In the genomic region with DNA sequence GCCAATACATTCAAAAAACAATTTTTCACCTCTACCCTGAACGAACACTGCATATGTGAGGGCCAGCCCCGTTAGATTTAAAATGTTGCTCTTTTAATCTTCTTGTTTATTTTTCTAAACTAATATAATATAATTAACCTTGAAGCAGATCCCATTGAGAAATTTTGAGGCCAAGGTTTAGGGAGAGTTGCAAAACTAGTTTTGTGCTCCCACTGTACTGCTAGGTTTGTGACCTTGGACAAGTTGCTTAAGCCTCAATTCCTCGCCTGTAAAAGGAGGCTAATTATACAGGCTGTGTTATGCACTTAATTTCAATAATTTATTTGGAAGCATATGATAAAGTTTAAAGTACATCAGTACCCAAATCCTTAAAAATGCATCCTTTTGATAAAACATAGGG, we compare ENCODE assay signal across 18 cellular contexts. TPM values are rescaled to one million over a fixed set of nuclear protein-coding genes. Genes with fewer than 3 reads are reported as not detected.
DNase-seq lines count a peak whose midpoint lies in the region; ATAC-seq, FAIRE-seq and TF ChIP-seq lines count a peak whose summit lies in the region.
"Had no signal": no experiment of that assay in that cellular context is flagged by ENCODE, and none has a peak within 500 bp of the region (broad histone marks: within the 10 kb centered on the region; RNA-seq: fewer than 3 reads in every experiment).

No MANE protein-coding gene starts in this region.

- H3K27ac Mint-ChIP-seq in activated CD8-positive, alpha-beta T cell treated with anti-CD3 and anti-CD28 coated beads for 36 hours, result peak overlapping the region; percentile 20
- no peak overlapping the region for H3K27ac Mint-ChIP-seq in activated CD8-positive, alpha-beta T cell treated with anti-CD3 and anti-CD28 coated beads, Interleukin-2, amount 10 ng/mL, durations not matched to agents 7 days and 5 days
- H3K27ac Mint-ChIP-seq in activated T-helper 17 cell treated with anti-CD3 and anti-CD28 coated beads, Interleukin-2, amount 50 U/mL, for 72 hours, result peak overlapping the region; percentile 100
- no peak overlapping the region for H3K27ac Mint-ChIP-seq in stimulated activated memory B cell treated with anti-CD40 and anti-IgM and Interleukin-4, amounts not matched to agents 10 μg/mL and 1 μg/mL and 100 μg/mL, for 72 hours

- no peaks in the 10 kb centered on the region for H3K9me3 ChIP-seq in right lobe of liver

- no peak for DNase-seq in activated CD8-positive, alpha-beta T cell treated with anti-CD3 and anti-CD28 coated beads for 36 hours
- no peak for DNase-seq in activated CD8-positive, alpha-beta T cell treated with anti-CD3 and anti-CD28 coated beads, Interleukin-2, amount 10 ng/mL, durations not matched to agents 7 days and 5 days
- DNase-seq in GM18507 (ENCODE audit: extremely low spot score, insufficient read length, low read depth), result no peak
- no peak for DNase-seq in right lobe of liver
- DNase-seq: GF-D8, H7, NCI-H1092, NCI-H146, NCI-H2081 treated with DMSO at 0.1 percent for 48 hours, NCI-H2227 treated with DMSO at 0.1 percent for 48 hours, NCI-H524 had no signal

- WGBS in right lobe of liver (ENCODE audit: insufficient coverage, low coverage, low lambda C conversion rate, missing lambda C conversion rate), result 31% methylated on average over 3 of the region's 3 CpGs

- peaks cover 3% of the 10 kb centered on the region for H3K36me3 Mint-ChIP-seq in activated CD8-positive, alpha-beta T cell treated with anti-CD3 and anti-CD28 coated beads for 36 hours (ENCODE audit: low read depth)
- H3K36me3 Mint-ChIP-seq in activated CD8-positive, alpha-beta T cell treated with anti-CD3 and anti-CD28 coated beads, Interleukin-2, amount 10 ng/mL, durations not matched to agents 7 days and 5 days (ENCODE audit: low read depth), result peaks cover 9% of the 10 kb centered on the region
- H3K36me3 Mint-ChIP-seq in activated T-helper 17 cell treated with anti-CD3 and anti-CD28 coated beads, Interleukin-2, amount 50 U/mL, for 72 hours (ENCODE audit: low read depth), result peaks cover 84% of the 10 kb centered on the region
- no peaks in the 10 kb centered on the region for H3K36me3 Mint-ChIP-seq in stimulated activated memory B cell treated with anti-CD40 and anti-IgM and Interleukin-4, amounts not matched to agents 10 μg/mL and 1 μg/mL and 100 μg/mL, for 72 hours

- peaks cover 7% of the 10 kb centered on the region for H3K9me3 Mint-ChIP-seq in activated CD8-positive, alpha-beta T cell treated with anti-CD3 and anti-CD28 coated beads for 36 hours
- no peaks in the 10 kb centered on the region for H3K9me3 Mint-ChIP-seq in activated CD8-positive, alpha-beta T cell treated with anti-CD3 and anti-CD28 coated beads, Interleukin-2, amount 10 ng/mL, durations not matched to agents 7 days and 5 days (ENCODE audit: insufficient read depth)
- H3K9me3 Mint-ChIP-seq in activated T-helper 17 cell treated with anti-CD3 and anti-CD28 coated beads, Interleukin-2, amount 50 U/mL, for 72 hours, result no peaks in the 10 kb centered on the region
- no peaks in the 10 kb centered on the region for H3K9me3 Mint-ChIP-seq in stimulated activated memory B cell treated with anti-CD40 and anti-IgM and Interleukin-4, amounts not matched to agents 10 μg/mL and 1 μg/mL and 100 μg/mL, for 72 hours

- no peaks in the 10 kb centered on the region for H3K36me3 ChIP-seq in right lobe of liver
- H3K36me3 ChIP-seq: BLaER1 treated with 17β-estradiol and CSF1 and Interleukin-3, amounts not matched to agents 10 nM and 100 nM had no signal

- ATAC-seq in activated CD8-positive, alpha-beta T cell treated with anti-CD3 and anti-CD28 coated beads for 36 hours, result no peak
- ATAC-seq in activated CD8-positive, alpha-beta T cell treated with anti-CD3 and anti-CD28 coated beads, Interleukin-2, amount 10 ng/mL, durations not matched to agents 7 days and 5 days, result no peak
- ATAC-seq in activated T-helper 17 cell treated with anti-CD3 and anti-CD28 coated beads, Interleukin-2, amount 50 U/mL, for 72 hours (replicated peaks), result no peak
- peak; percentile 82 to 89 (median 86) for ATAC-seq in right lobe of liver
- no peak for ATAC-seq in stimulated activated memory B cell treated with anti-CD40 and anti-IgM and Interleukin-4, amounts not matched to agents 10 μg/mL and 1 μg/mL and 100 μg/mL, for 72 hours
- no peak for ATAC-seq in GM19328 (IDR thresholded peaks at IDR 0.05; ENCODE audit: unreplicated experiment)

- intact Hi-C loops in activated CD8-positive, alpha-beta T cell treated with anti-CD3 and anti-CD28 coated beads for 36 hours (cut with micrococcal nuclease), result loop anchor here (2.0 kb wide), 2 partner anchors 25 to 163 kb away; no protein-coding TSS in a partner anchor
- intact Hi-C loops in right lobe of liver (cut with DNase I), result no loop called here

- TF ChIP-seq CTCF in activated CD8-positive, alpha-beta T cell treated with anti-CD3 and anti-CD28 coated beads for 36 hours (IDR thresholded peaks at IDR 0.05), result no peak
- TF ChIP-seq CTCF in right lobe of liver (IDR thresholded peaks at IDR 0.05), result no peak

- POLR2A ChIA-PET in activated CD8-positive, alpha-beta T cell treated with anti-CD3 and anti-CD28 coated beads for 36 hours (lab: Charles Lee), result interaction anchor here (0.6 kb wide), 1 partner anchor 115 kb away, joined by 3 read pairs; no protein-coding TSS in a partner anchor
- POLR2A ChIA-PET in activated CD8-positive, alpha-beta T cell treated with anti-CD3 and anti-CD28 coated beads, Interleukin-2, amount 10 ng/mL, durations not matched to agents 7 days and 5 days (lab: Charles Lee), result no interaction called here

- FAIRE-seq in GM18507 (lab: Jason Lieb, UNC), result peak; percentile 12
- FAIRE-seq: A204.1 had no signal

- TF ChIP-seq POLR2A in right lobe of liver (IDR thresholded peaks at IDR 0.05), result no peak

- H3K27me3 Mint-ChIP-seq in activated CD8-positive, alpha-beta T cell treated with anti-CD3 and anti-CD28 coated beads for 36 hours, result peaks cover 4% of the 10 kb centered on the region
- peaks cover 10% of the 10 kb centered on the region for H3K27me3 Mint-ChIP-seq in activated CD8-positive, alpha-beta T cell treated with anti-CD3 and anti-CD28 coated beads, Interleukin-2, amount 10 ng/mL, durations not matched to agents 7 days and 5 days (ENCODE audit: low read depth)
- H3K27me3 Mint-ChIP-seq in activated T-helper 17 cell treated with anti-CD3 and anti-CD28 coated beads, Interleukin-2, amount 50 U/mL, for 72 hours, result no peaks in the 10 kb centered on the region
- no peaks in the 10 kb centered on the region for H3K27me3 Mint-ChIP-seq in stimulated activated memory B cell treated with anti-CD40 and anti-IgM and Interleukin-4, amounts not matched to agents 10 μg/mL and 1 μg/mL and 100 μg/mL, for 72 hours

- H3K4me1 ChIP-seq in right lobe of liver, result peaks cover 0 to 19% (median 4%) of the 10 kb centered on the region in 4 donors

- peaks cover 56% of the 10 kb centered on the region for H3K4me1 Mint-ChIP-seq in activated CD8-positive, alpha-beta T cell treated with anti-CD3 and anti-CD28 coated beads for 36 hours (ENCODE audit: low read depth)
- H3K4me1 Mint-ChIP-seq in activated CD8-positive, alpha-beta T cell treated with anti-CD3 and anti-CD28 coated beads, Interleukin-2, amount 10 ng/mL, durations not matched to agents 7 days and 5 days (ENCODE audit: low read depth), result peaks cover 46% of the 10 kb centered on the region
- peaks cover 39% of the 10 kb centered on the region for H3K4me1 Mint-ChIP-seq in activated T-helper 17 cell treated with anti-CD3 and anti-CD28 coated beads, Interleukin-2, amount 50 U/mL, for 72 hours
- H3K4me1 Mint-ChIP-seq in stimulated activated memory B cell treated with anti-CD40 and anti-IgM and Interleukin-4, amounts not matched to agents 10 μg/mL and 1 μg/mL and 100 μg/mL, for 72 hours, result peaks cover 12% of the 10 kb centered on the region

- peak overlapping the region; percentile 5 for H3K4me3 Mint-ChIP-seq in activated CD8-positive, alpha-beta T cell treated with anti-CD3 and anti-CD28 coated beads for 36 hours
- H3K4me3 Mint-ChIP-seq in activated CD8-positive, alpha-beta T cell treated with anti-CD3 and anti-CD28 coated beads, Interleukin-2, amount 10 ng/mL, durations not matched to agents 7 days and 5 days, result no peak overlapping the region
- peak overlapping the region; percentile 80 for H3K4me3 Mint-ChIP-seq in activated T-helper 17 cell treated with anti-CD3 and anti-CD28 coated beads, Interleukin-2, amount 50 U/mL, for 72 hours
- no peak overlapping the region for H3K4me3 Mint-ChIP-seq in stimulated activated memory B cell treated with anti-CD40 and anti-IgM and Interleukin-4, amounts not matched to agents 10 μg/mL and 1 μg/mL and 100 μg/mL, for 72 hours

- CTCF ChIA-PET in activated CD8-positive, alpha-beta T cell treated with anti-CD3 and anti-CD28 coated beads for 36 hours (lab: Charles Lee), result interaction anchor here (1.0 to 6.7 kb wide), 3 partner anchors 44 to 331 kb away, joined by 3 to 70 read pairs (median 3); no protein-coding TSS in a partner anchor
- CTCF ChIA-PET in activated CD8-positive, alpha-beta T cell treated with anti-CD3 and anti-CD28 coated beads, Interleukin-2, amount 10 ng/mL, durations not matched to agents 7 days and 5 days (lab: Charles Lee), result interaction anchor here (1.5 to 13.1 kb wide), 7 partner anchors 8 to 405 kb away, joined by 3 to 173 read pairs (median 12); no protein-coding TSS in a partner anchor

- peak overlapping the region in 2 of 3 donors; percentile 68 to 88 for H3K27ac ChIP-seq in right lobe of liver
- H3K27ac ChIP-seq: BLaER1 treated with 17β-estradiol and CSF1 and Interleukin-3, amounts not matched to agents 10 nM and 100 nM had no signal

- H3K4me3 ChIP-seq in right lobe of liver, result no peak overlapping the region
- H3K4me3 ChIP-seq: BLaER1 treated with 17β-estradiol and CSF1 and Interleukin-3, amounts not matched to agents 10 nM and 100 nM had no signal

- H3K27me3 ChIP-seq in right lobe of liver, result no peaks in the 10 kb centered on the region
- H3K27me3 ChIP-seq: BLaER1 treated with 17β-estradiol and CSF1 and Interleukin-3, amounts not matched to agents 10 nM and 100 nM had no signal

RNA-seq across cellular contexts. Expression of a gene that starts 3.7 kb away (rescaled TPM):
- total RNA-seq in activated CD8-positive, alpha-beta T cell treated with anti-CD3 and anti-CD28 coated beads for 36 hours, result 1 to 10 TPM; 1.0 to 1.2 TPM
- under 1 TPM; 0.45 to 0.47 TPM for total RNA-seq in activated CD8-positive, alpha-beta T cell treated with anti-CD3 and anti-CD28 coated beads, Interleukin-2, amount 10 ng/mL, durations not matched to agents 7 days and 5 days
- total RNA-seq in activated T-helper 17 cell treated with anti-CD3 and anti-CD28 coated beads, Interleukin-2, amount 50 U/mL, for 72 hours, result 10 to 100 TPM; 15.2 to 20.1 TPM
- under 1 TPM in 1 of 6 experiments, not detected in 5; 0.12 TPM for total RNA-seq in right lobe of liver
- total RNA-seq: Daoy, H7, MCF 10A had no signal

RNA-seq across cellular contexts. Expression of a gene that starts 35.2 kb away (rescaled TPM):
- not detected for total RNA-seq in activated CD8-positive, alpha-beta T cell treated with anti-CD3 and anti-CD28 coated beads for 36 hours
- total RNA-seq in activated CD8-positive, alpha-beta T cell treated with anti-CD3 and anti-CD28 coated beads, Interleukin-2, amount 10 ng/mL, durations not matched to agents 7 days and 5 days, result not detected
- total RNA-seq in activated T-helper 17 cell treated with anti-CD3 and anti-CD28 coated beads, Interleukin-2, amount 50 U/mL, for 72 hours, result under 1 TPM; 0.71 to 0.82 TPM
- total RNA-seq in right lobe of liver, result not detected
- total RNA-seq: Daoy, H7, MCF 10A had no signal

Comparison
In these comparisons a context has a peak if more than half of its experiments do, and no peak if none do; other contexts are left out.
1. H3K27ac Mint-ChIP-seq: peak in activated CD8-positive, alpha-beta T cell treated with anti-CD3 and anti-CD28 coated beads for 36 hours (single experiment) and activated T-helper 17 cell treated with anti-CD3 and anti-CD28 coated beads, Interleukin-2, amount 50 U/mL, for 72 hours (single experiment); none in activated CD8-positive, alpha-beta T cell treated with anti-CD3 and anti-CD28 coated beads, Interleukin-2, amount 10 ng/mL, durations not matched to agents 7 days and 5 days (single experiment) and stimulated activated memory B cell treated with anti-CD40 and anti-IgM and Interleukin-4, amounts not matched to agents 10 μg/mL and 1 μg/mL and 100 μg/mL, for 72 hours (single experiment).
2. H3K4me3 Mint-ChIP-seq: peak in activated CD8-positive, alpha-beta T cell treated with anti-CD3 and anti-CD28 coated beads for 36 hours (single experiment) and activated T-helper 17 cell treated with anti-CD3 and anti-CD28 coated beads, Interleukin-2, amount 50 U/mL, for 72 hours (single experiment); none in activated CD8-positive, alpha-beta T cell treated with anti-CD3 and anti-CD28 coated beads, Interleukin-2, amount 10 ng/mL, durations not matched to agents 7 days and 5 days (single experiment) and stimulated activated memory B cell treated with anti-CD40 and anti-IgM and Interleukin-4, amounts not matched to agents 10 μg/mL and 1 μg/mL and 100 μg/mL, for 72 hours (single experiment).
3. ATAC-seq: peak in right lobe of liver (4 of 4); none in activated CD8-positive, alpha-beta T cell treated with anti-CD3 and anti-CD28 coated beads for 36 hours (single experiment), activated CD8-positive, alpha-beta T cell treated with anti-CD3 and anti-CD28 coated beads, Interleukin-2, amount 10 ng/mL, durations not matched to agents 7 days and 5 days (single experiment), activated T-helper 17 cell treated with anti-CD3 and anti-CD28 coated beads, Interleukin-2, amount 50 U/mL, for 72 hours (single experiment), stimulated activated memory B cell treated with anti-CD40 and anti-IgM and Interleukin-4, amounts not matched to agents 10 μg/mL and 1 μg/mL and 100 μg/mL, for 72 hours (single experiment) and GM19328 (single experiment).
4. RNA of a gene that starts 3.7 kb away (total RNA-seq): 15.2 to 20.1 TPM in activated T-helper 17 cell treated with anti-CD3 and anti-CD28 coated beads, Interleukin-2, amount 50 U/mL, for 72 hours; 1.0 to 1.2 TPM in activated CD8-positive, alpha-beta T cell treated with anti-CD3 and anti-CD28 coated beads for 36 hours, 0.45 to 0.47 TPM in activated CD8-positive, alpha-beta T cell treated with anti-CD3 and anti-CD28 coated beads, Interleukin-2, amount 10 ng/mL, durations not matched to agents 7 days and 5 days and 0.12 TPM in right lobe of liver; every median in the first group is over 4 times any median in the second.